Comparison of ENCODE assay signal across 10 cellular contexts in genomic region chr18:35410561-35410960, GRCh38. TPM values are rescaled to one million over a fixed set of nuclear protein-coding genes. Genes with fewer than 3 reads are reported as not detected.
DNase-seq lines count a peak whose midpoint lies in the region; ATAC-seq and TF ChIP-seq lines count a peak whose summit lies in the region.
"Had no signal": no experiment of that assay in that cellular context is flagged by ENCODE, and none has a peak within 500 bp of the region (broad histone marks: within the 10 kb centered on the region; RNA-seq: fewer than 3 reads in every experiment).

No MANE protein-coding gene starts in this region.

- no peak for TF ChIP-seq RAD21 in SK-N-SH (IDR thresholded peaks at IDR 0.05; ENCODE audit: low read length)

- H2AFZ ChIP-seq in Karpas-422 (ENCODE audit: low read length) (no peak overlapping the region), SK-N-SH (ENCODE audit: low read depth) (no peak overlapping the region)

- CTCF ChIA-PET in SK-N-SH (lab: Yijun Ruan, JAX), result interaction anchor here (1.7 kb wide), 1 partner anchor 24 kb away, joined by 7 read pairs; no protein-coding TSS in a partner anchor
- CTCF ChIA-PET in activated CD8-positive, alpha-beta memory T cell treated with anti-CD3 and anti-CD28 coated beads, Interleukin-2, amount 10 ng/mL, durations not matched to agents 7 days and 5 days (lab: Charles Lee), result no interaction called here

- H3K27me3 ChIP-seq in Karpas-422 (ENCODE audit: low read length) (no peaks in the 10 kb centered on the region), SK-N-SH (ENCODE audit: insufficient read depth) (no peaks in the 10 kb centered on the region)

- ATAC-seq in GM19395 (IDR thresholded peaks at IDR 0.05; ENCODE audit: unreplicated experiment), result peak; percentile 66
- peak; percentile 79 for ATAC-seq in HG02938 (IDR thresholded peaks at IDR 0.05; ENCODE audit: unreplicated experiment)
- no peak for ATAC-seq in activated CD8-positive, alpha-beta memory T cell treated with anti-CD3 and anti-CD28 coated beads, Interleukin-2, amount 10 ng/mL, durations not matched to agents 7 days and 5 days

- H3K9me3 ChIP-seq in Karpas-422 (ENCODE audit: low read length) (no peaks in the 10 kb centered on the region), SK-N-SH (no peaks in the 10 kb centered on the region)
- H3K9me3 ChIP-seq: Caco-2 had no signal

- H3K27me3 Mint-ChIP-seq in activated CD8-positive, alpha-beta memory T cell treated with anti-CD3 and anti-CD28 coated beads, Interleukin-2, amount 10 ng/mL, durations not matched to agents 7 days and 5 days, result peaks cover 15% of the 10 kb centered on the region

- H3K9me2 ChIP-seq in Karpas-422 (replicated peaks; ENCODE audit: insufficient read depth, low read length) (no peaks in the 10 kb centered on the region), SK-N-SH (no peaks in the 10 kb centered on the region)

- H3K9me3 Mint-ChIP-seq in activated CD8-positive, alpha-beta memory T cell treated with anti-CD3 and anti-CD28 coated beads, Interleukin-2, amount 10 ng/mL, durations not matched to agents 7 days and 5 days (ENCODE audit: low read depth), result no peaks in the 10 kb centered on the region

- H3K4me3 ChIP-seq in Karpas-422 (ENCODE audit: low read length) (peak overlapping the region; percentile 62), SK-N-SH (ENCODE audit: low read depth in 2 of 2, low read length in 1 of 2) (no peak overlapping the region), coronary artery (no peak overlapping the region)

- H3K4me2 ChIP-seq in Karpas-422 (ENCODE audit: low read depth, low read length, poor library complexity, severe bottlenecking) (peak overlapping the region; percentile 61), SK-N-SH (no peak overlapping the region)

- H3F3A ChIP-seq in SK-N-SH (replicated peaks; ENCODE audit: insufficient read depth), result no peaks in the 10 kb centered on the region

- DNase-seq in Karpas-422 (peak; percentile 93), SK-N-SH (no peak), Kasumi-1 (lab: John Stamatoyannopoulos, UW) (no peak), coronary artery (ENCODE audit: low spot score) (no peak)
- DNase-seq in activated CD8-positive, alpha-beta memory T cell treated with anti-CD3 and anti-CD28 coated beads, Interleukin-2, amount 10 ng/mL, durations not matched to agents 7 days and 5 days, result no peak
- DNase-seq: activated gamma-delta T cell treated with Interleukin-2 at 50 U/mL for 16 hours, Caco-2, NCI-H524 had no signal

- H3K9ac ChIP-seq in Karpas-422 (ENCODE audit: low read length), result peak overlapping the region; percentile 77
- H3K9ac ChIP-seq in SK-N-SH, result no peak overlapping the region

- no peak overlapping the region for H3K27ac Mint-ChIP-seq in activated CD8-positive, alpha-beta memory T cell treated with anti-CD3 and anti-CD28 coated beads, Interleukin-2, amount 10 ng/mL, durations not matched to agents 7 days and 5 days

- 48% methylated on average over 7 of the region's 7 CpGs for WGBS in SK-N-SH (ENCODE audit: low lambda C conversion rate)

- TF ChIP-seq EP300 in SK-N-SH (IDR thresholded peaks at IDR 0.05; ENCODE audit: borderline replicate concordance in 1 of 2, low read depth in 1 of 2, low read length in 1 of 2), result no peak

- no peaks in the 10 kb centered on the region for H4K20me1 ChIP-seq in Karpas-422 (ENCODE audit: insufficient read depth, low read depth, low read length)
- no peaks in the 10 kb centered on the region for H4K20me1 ChIP-seq in SK-N-SH (ENCODE audit: insufficient read depth)

- H3K36me3 Mint-ChIP-seq in activated CD8-positive, alpha-beta memory T cell treated with anti-CD3 and anti-CD28 coated beads, Interleukin-2, amount 10 ng/mL, durations not matched to agents 7 days and 5 days, result no peaks in the 10 kb centered on the region

- H3K36me3 ChIP-seq in Karpas-422 (ENCODE audit: insufficient read depth, low read length) (no peaks in the 10 kb centered on the region), SK-N-SH (replicated peaks in 1 of 2; ENCODE audit: control insufficient read depth in 1 of 2, insufficient read depth in 2 of 2, low read length in 1 of 2) (no peaks in the 10 kb centered on the region)

- H3K4me1 Mint-ChIP-seq in activated CD8-positive, alpha-beta memory T cell treated with anti-CD3 and anti-CD28 coated beads, Interleukin-2, amount 10 ng/mL, durations not matched to agents 7 days and 5 days, result peaks cover 8% of the 10 kb centered on the region

- POLR2A ChIA-PET in SK-N-SH (lab: Yijun Ruan, JAX), result no interaction called here

- H3K4me1 ChIP-seq in Karpas-422 (ENCODE audit: low read length) (peaks cover 86% of the 10 kb centered on the region), SK-N-SH (ENCODE audit: control insufficient read depth in 1 of 2, insufficient read depth in 2 of 2, low read depth in 1 of 2, low read length in 1 of 2) (no peaks in the 10 kb centered on the region)
- H3K4me1 ChIP-seq: Caco-2 had no signal

- TF ChIP-seq CTCF in SK-N-SH (IDR thresholded peaks at IDR 0.05) (no peak), coronary artery (IDR thresholded peaks at IDR 0.05) (no peak)

- peak overlapping the region; percentile 100 for H3K27ac ChIP-seq in Karpas-422 (ENCODE audit: low read length)
- H3K27ac ChIP-seq in SK-N-SH (ENCODE audit: low read depth in 2 of 2, low read length in 1 of 2), result no peak overlapping the region
- no peak overlapping the region for H3K27ac ChIP-seq in coronary artery

- H3K79me2 ChIP-seq in Karpas-422 (ENCODE audit: low read length), result no peaks in the 10 kb centered on the region
- H3K79me2 ChIP-seq in SK-N-SH (ENCODE audit: insufficient read depth), result no peaks in the 10 kb centered on the region

- H3K4me3 Mint-ChIP-seq in activated CD8-positive, alpha-beta memory T cell treated with anti-CD3 and anti-CD28 coated beads, Interleukin-2, amount 10 ng/mL, durations not matched to agents 7 days and 5 days, result no peak overlapping the region

TF ChIP-seq in SK-N-SH, 30 proteins besides CTCF, POLR2A, EP300 and RAD21:
- no peak for TF ChIP-seq PBX3 (IDR thresholded peaks at IDR 0.05)
- TF ChIP-seq NFIC (IDR thresholded peaks at IDR 0.05; ENCODE audit: borderline replicate concordance), result no peak
- no peak for TF ChIP-seq IRF3 (IDR thresholded peaks at IDR 0.05; ENCODE audit: low read depth, low read length)

RNA-seq across cellular contexts. Expression of gene ZNF396, which starts 33.4 kb away (rescaled TPM):
- 1.0 and 1.4 TPM in 2 replicates for total RNA-seq in Karpas-422 (2014; rRNA removed; shearing (Covaris generic); ENCODE audit: low replicate concordance)
- 0.41 and 0.76 TPM in 2 replicates for polyA plus RNA-seq in SK-N-SH (2012; rRNA removed)
- 0.64 and 0.73 TPM in 2 replicates for polyA plus RNA-seq in SK-N-SH (2012; cell fraction: cytosol; rRNA removed)
- 1.3 TPM in 2 replicates for polyA plus RNA-seq in SK-N-SH (2012; cell fraction: nucleus; rRNA removed)
- total RNA-seq in activated CD8-positive, alpha-beta memory T cell treated with anti-CD3 and anti-CD28 coated beads, Interleukin-2, amount 10 ng/mL, durations not matched to agents 7 days and 5 days, result 1 to 10 TPM in 1 of 2 experiments, under 1 TPM in 1; 0.70 to 1.1 TPM
